In the genomic region with DNA sequence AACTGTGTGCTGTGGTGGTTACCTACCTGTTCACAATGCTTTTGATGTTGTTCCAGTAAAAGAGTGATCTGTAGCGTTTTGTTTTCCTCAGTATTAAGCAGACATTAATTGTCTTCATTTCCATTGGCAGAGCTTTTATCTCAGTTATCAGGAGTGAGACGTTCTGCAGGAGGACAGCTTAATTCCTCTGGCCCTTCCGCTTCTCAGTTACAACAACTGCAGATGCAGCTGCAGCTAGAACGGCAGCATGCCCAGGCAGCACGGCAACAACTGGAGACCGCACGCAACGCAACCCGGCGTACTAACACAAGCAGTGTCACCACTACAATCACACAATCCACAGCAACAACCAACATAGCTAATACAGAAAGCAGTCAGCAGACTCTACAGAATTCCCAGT, we compare ENCODE assay signal across 23 cellular contexts.
"Had no signal": no experiment of that assay in that cellular context is flagged by ENCODE, and none has a peak within 500 bp of the region (broad histone marks: within the 10 kb centered on the region; RNA-seq: fewer than 3 reads in every experiment).

No MANE protein-coding gene starts in this region.

- H3K4me1 Mint-ChIP-seq: memory B cell had no signal

- H3K9me3 Mint-ChIP-seq: activated CD4-positive, alpha-beta T cell treated with anti-CD3 and anti-CD28 coated beads, Interleukin-2, amount 10 ng/mL, durations not matched to agents 7 days and 5 days; activated naive CD4-positive, alpha-beta T cell treated with anti-CD3 and anti-CD28 coated beads, Interleukin-2, amount 50 U/mL, for 72 hours; activated T-cell treated with anti-CD3 and anti-CD28 coated beads, Interleukin-2, amount 50 U/mL, for 72 hours; memory B cell; neural progenitor cell had no signal

- ATAC-seq: activated T-cell treated with anti-CD3 and anti-CD28 coated beads, Interleukin-2, amount 50 U/mL, for 72 hours; gastroesophageal sphincter; left cardiac atrium had no signal

- H3K4me3 ChIP-seq: ascending aorta, esophagus muscularis mucosa, gastroesophageal sphincter, heart left ventricle, neural progenitor cell, prostate gland, SJCRH30, upper lobe of left lung had no signal

- H3K27me3 ChIP-seq: ascending aorta, brain microvascular endothelial cell, esophagus muscularis mucosa, gastroesophageal sphincter, heart left ventricle, neural progenitor cell, SJCRH30, upper lobe of left lung had no signal

- H3K27me3 Mint-ChIP-seq: activated CD4-positive, alpha-beta T cell treated with anti-CD3 and anti-CD28 coated beads, Interleukin-2, amount 10 ng/mL, durations not matched to agents 7 days and 5 days; memory B cell had no signal

- DNase-seq: activated CD4-positive, alpha-beta T cell treated with anti-CD3 and anti-CD28 coated beads, Interleukin-2, amount 10 ng/mL, durations not matched to agents 7 days and 5 days; activated CD4-positive, CD25-positive, alpha-beta regulatory T cell treated with anti-CD3 and anti-CD28 coated beads, Interleukin-2, amount 50 U/mL, for 72 hours; activated CD8-positive, alpha-beta memory T cell treated with anti-CD3 and anti-CD28 coated beads, Interleukin-2, amount 50 U/mL, for 48 hours; activated effector memory CD4-positive, alpha-beta T cell treated with Interleukin-2 at 50 U/mL for 16 hours; activated T-cell treated with anti-CD3 and anti-CD28 coated beads, Interleukin-2, amount 50 U/mL, for 72 hours; brain microvascular endothelial cell; central memory CD4-positive, alpha-beta T cell; dermis blood vessel endothelial cell; effector CD8-positive, alpha-beta T cell; heart left ventricle; left cardiac atrium; SJCRH30; stimulated activated CD4-positive, alpha-beta T cell treated with anti-CD3 and anti-CD28 coated beads, Interleukin-4, amount 100 ng/mL, for 24 hours; stimulated activated naive CD4-positive, alpha-beta T cell treated with Interleukin-2 at 50 U/mL for 16 hours had no signal

- H3K4me3 Mint-ChIP-seq: activated CD4-positive, alpha-beta T cell treated with anti-CD3 and anti-CD28 coated beads, Interleukin-2, amount 10 ng/mL, durations not matched to agents 7 days and 5 days; activated T-cell treated with anti-CD3 and anti-CD28 coated beads, Interleukin-2, amount 50 U/mL, for 72 hours; memory B cell; neural progenitor cell had no signal

- H3K27ac Mint-ChIP-seq: activated CD4-positive, alpha-beta T cell treated with anti-CD3 and anti-CD28 coated beads, Interleukin-2, amount 10 ng/mL, durations not matched to agents 7 days and 5 days; memory B cell; neural progenitor cell had no signal

- H3K9ac ChIP-seq: neural progenitor cell had no signal

- H3K4me1 ChIP-seq: ascending aorta, gastroesophageal sphincter, prostate gland, upper lobe of left lung had no signal

- H3K27ac ChIP-seq: ascending aorta, brain microvascular endothelial cell, esophagus muscularis mucosa, gastroesophageal sphincter, heart left ventricle, neural progenitor cell, prostate gland, SJCRH30, upper lobe of left lung, VCaP had no signal

- H3K9me3 ChIP-seq: ascending aorta, esophagus muscularis mucosa, gastroesophageal sphincter, heart left ventricle, prostate gland, SJCRH30, upper lobe of left lung had no signal
